In the genomic region with DNA sequence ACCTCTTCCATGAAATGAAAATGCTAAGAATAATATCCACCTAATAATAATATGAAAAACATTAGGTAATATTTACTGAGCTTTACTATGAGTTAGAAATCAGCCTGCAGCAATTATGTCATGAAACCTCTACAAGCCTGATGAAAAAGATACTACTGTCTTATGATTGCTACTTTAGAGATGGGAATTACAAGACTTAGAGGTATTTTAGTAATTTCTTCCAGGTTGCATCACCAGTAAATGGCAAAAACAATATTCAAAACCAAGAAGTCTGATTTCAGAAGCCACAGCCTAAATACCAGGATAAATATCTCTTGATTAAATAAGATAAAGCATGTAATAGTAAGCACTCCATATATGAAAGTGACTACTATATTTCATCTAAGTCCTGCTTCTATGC, we compare ENCODE assay signal across 23 cellular contexts. TPM values are rescaled to one million over a fixed set of nuclear protein-coding genes. Genes with fewer than 3 reads are reported as not detected.
DNase-seq lines count a peak whose midpoint lies in the region; ATAC-seq and TF ChIP-seq lines count a peak whose summit lies in the region.
"Had no signal": no experiment of that assay in that cellular context is flagged by ENCODE, and none has a peak within 500 bp of the region (broad histone marks: within the 10 kb centered on the region; RNA-seq: fewer than 3 reads in every experiment).

No MANE protein-coding gene starts in this region.

- H3K27ac Mint-ChIP-seq in HFFc6 (peak overlapping the region; percentile 45; the same call in 1 of the 2 replicates), chondrocyte (ENCODE audit: unreplicated experiment) (peak overlapping the region; percentile 90)
- H3K27ac Mint-ChIP-seq: activated CD8-positive, alpha-beta T cell treated with anti-CD3 and anti-CD28 coated beads, Interleukin-2, amount 10 ng/mL, durations not matched to agents 7 days and 5 days had no signal

- no peaks in the 10 kb centered on the region; the same call in 1 of the 2 replicates for H3K36me3 Mint-ChIP-seq in HFFc6 (ENCODE audit: low read depth)
- no peaks in the 10 kb centered on the region for H3K36me3 Mint-ChIP-seq in chondrocyte (ENCODE audit: low read depth)
- H3K36me3 Mint-ChIP-seq: CD4-positive, alpha-beta memory T cell had no signal

- H3K9me3 Mint-ChIP-seq in HFFc6: no peaks in the 10 kb centered on the region
- H3K9me3 Mint-ChIP-seq in chondrocyte (ENCODE audit: low read depth): no peaks in the 10 kb centered on the region
- H3K9me3 Mint-ChIP-seq: CD4-positive, alpha-beta memory T cell; stimulated activated naive CD8-positive, alpha-beta T cell treated with anti-CD3 and anti-CD28 coated beads, Interleukin-15, Interleukin-2, amounts not matched to agents 100 ng/mL and 50 ng/mL, for 24 hours had no signal

- intact Hi-C loops in posterior cingulate gyrus (cut with DNase I): no loop called here

- DNase-seq in AG09319 (ENCODE audit: extremely low read depth, low read depth) (peak; percentile 5), HFFc6 (peak; percentile 42), chondrocyte (ENCODE audit: low spot score) (no peak), iris pigment epithelial cell (ENCODE audit: low read depth) (peak; percentile 54), omental fat pad (ENCODE audit: low spot score) (no peak), posterior cingulate gyrus (no peak), NCI-H1092 (lab: John Stamatoyannopoulos, UW) (no peak)
- DNase-seq: activated CD4-positive, alpha-beta T cell treated with anti-CD3 and anti-CD28 coated beads for 1 hour; activated CD8-positive, alpha-beta T cell treated with anti-CD3 and anti-CD28 coated beads, Interleukin-2, amount 10 ng/mL, durations not matched to agents 7 days and 5 days; CD4-positive, alpha-beta memory T cell; effector CD4-positive, alpha-beta T cell; NCI-H1048; NCI-H1930; PC-9; SHP77 treated with DMSO at 0.1 percent for 48 hours; stimulated activated CD4-positive, alpha-beta T cell treated with anti-CD3 and anti-CD28 coated beads, Interleukin-4, amount 100 ng/mL, for 24 hours had no signal

- H3K4me1 Mint-ChIP-seq in HFFc6 (ENCODE audit: low read depth): peaks cover 61% of the 10 kb centered on the region
- H3K4me1 Mint-ChIP-seq in chondrocyte (ENCODE audit: low read depth): peaks cover 25% of the 10 kb centered on the region

- no peak for TF ChIP-seq CTCF in AG09319 (IDR thresholded peaks at IDR 0.05; ENCODE audit: low read depth, low read length)
- TF ChIP-seq CTCF in HFFc6 (IDR thresholded peaks at IDR 0.05): no peak
- no peak for TF ChIP-seq CTCF in chondrocyte (IDR thresholded peaks at IDR 0.05)
- no peak for TF ChIP-seq CTCF in omental fat pad (IDR thresholded peaks at IDR 0.05)

- ATAC-seq in GM21723 (IDR thresholded peaks at IDR 0.05; ENCODE audit: unreplicated experiment): no peak
- ATAC-seq in omental fat pad (ENCODE audit: low FRiP score): no peak
- ATAC-seq: A549; activated CD8-positive, alpha-beta T cell treated with anti-CD3 and anti-CD28 coated beads, Interleukin-2, amount 10 ng/mL, durations not matched to agents 7 days and 5 days; GM12878 had no signal

- H3K27me3 Mint-ChIP-seq in HFFc6 (ENCODE audit: insufficient read depth) (no peaks in the 10 kb centered on the region), chondrocyte (ENCODE audit: low read depth) (peaks cover 1% of the 10 kb centered on the region)
- H3K27me3 Mint-ChIP-seq: CD4-positive, alpha-beta memory T cell; stimulated activated naive CD8-positive, alpha-beta T cell treated with anti-CD3 and anti-CD28 coated beads, Interleukin-15, Interleukin-2, amounts not matched to agents 100 ng/mL and 50 ng/mL, for 24 hours had no signal

- no peak overlapping the region for H3K4me3 Mint-ChIP-seq in HFFc6
- no peak overlapping the region for H3K4me3 Mint-ChIP-seq in chondrocyte (ENCODE audit: unreplicated experiment)
- H3K4me3 Mint-ChIP-seq: activated CD8-positive, alpha-beta T cell treated with anti-CD3 and anti-CD28 coated beads, Interleukin-2, amount 10 ng/mL, durations not matched to agents 7 days and 5 days; CD4-positive, alpha-beta memory T cell; stimulated activated naive CD8-positive, alpha-beta T cell treated with anti-CD3 and anti-CD28 coated beads, Interleukin-15, Interleukin-2, amounts not matched to agents 100 ng/mL and 50 ng/mL, for 24 hours had no signal

RNA-seq across cellular contexts. Expression of gene OR5B21, which starts 13.8 kb away (rescaled TPM):
- total RNA-seq in HFFc6 (2021; fragmentation: NEBNext Ultra II Directional; extraction: Animal tissue kit (Norgen Biotek cat#: 25700)): under 1 TPM in 1 of 6 experiments, not detected in 5; 0.31 TPM
- total RNA-seq in chondrocyte (not detected in 3 replicates), omental fat pad (not detected)
- total RNA-seq: LHCN-M2, PC-9, tibial nerve had no signal

RNA-seq across cellular contexts. Expression of gene OR5B12, which starts 52.1 kb away (rescaled TPM):
- not detected for total RNA-seq in HFFc6 (2021; fragmentation: NEBNext Ultra II Directional; extraction: Animal tissue kit (Norgen Biotek cat#: 25700))
- not detected in 3 replicates for total RNA-seq in chondrocyte
- not detected for total RNA-seq in omental fat pad
- total RNA-seq: activated CD8-positive, alpha-beta T cell treated with anti-CD3 and anti-CD28 coated beads, Interleukin-2, amount 10 ng/mL, durations not matched to agents 7 days and 5 days; CD4-positive, alpha-beta memory T cell; GM12878; LHCN-M2; PC-9; T-helper 1 cell treated with Interleukin-12 subunit alpha and Interleukin-12 subunit beta and Interleukin-4 antibody, amounts not matched to agents 30 ng/mL and 1 ng/mL, for 36 hours had no signal

Comparison
In these comparisons a context has a peak if more than half of its experiments do, and no peak if none do; other contexts are left out.
1. DNase-seq: peak in AG09319 (single experiment), HFFc6 (single experiment) and iris pigment epithelial cell (single experiment); none in chondrocyte (single experiment), omental fat pad (single experiment), posterior cingulate gyrus (0 of 10) and NCI-H1092 (single experiment).